1 cellular context compared by ENCODE assay signal in the genomic region with DNA sequence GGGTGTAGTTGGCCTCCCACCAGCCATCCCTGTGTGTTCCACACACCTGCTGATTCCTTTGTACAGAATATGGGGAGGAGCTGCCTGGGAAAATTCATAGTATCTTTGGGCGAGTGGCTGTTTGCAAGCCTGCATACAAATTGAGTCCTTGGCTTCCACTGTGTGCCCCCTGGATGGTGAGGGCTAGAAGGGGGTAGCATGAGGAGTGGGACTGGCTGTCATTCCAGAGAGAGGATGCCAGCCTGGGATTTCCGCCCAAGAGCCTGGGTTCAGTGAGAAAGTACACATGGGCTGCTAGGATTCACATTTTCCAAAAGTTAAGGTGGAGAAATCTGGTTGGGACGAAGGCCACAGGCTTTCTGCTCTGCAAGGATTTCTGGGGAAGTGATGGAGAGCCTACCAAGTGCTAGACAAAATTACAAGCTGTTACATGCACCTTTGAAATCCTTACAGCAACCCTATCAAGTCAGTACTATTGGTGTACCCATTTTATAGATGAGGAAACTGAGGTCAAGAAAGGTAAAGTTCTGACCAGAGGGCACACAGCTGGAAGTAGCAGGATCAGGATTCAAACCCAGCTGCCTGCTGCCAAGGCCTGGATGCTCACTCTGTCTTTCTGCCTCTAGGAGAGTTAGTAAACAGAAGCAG.
TF ChIP-seq lines count a peak whose summit lies in the region.

No MANE protein-coding gene starts in this region.

TF ChIP-seq in K562, 482 proteins besides CTCF, POLR2A, EP300 and RAD21:
- TF ChIP-seq KDM1A (IDR thresholded peaks at IDR 0.05) (peak; percentile 45 to 54; a peak in 3 of 4 replicates), PCBP2 (IDR thresholded peaks at IDR 0.05; ENCODE audit: low read depth, low read length, poor library complexity, severe bottlenecking) (no peak), BCOR (IDR thresholded peaks at IDR 0.05) (peak; percentile 66), RBM25 (IDR thresholded peaks at IDR 0.05; ENCODE audit: low read depth, low read length, severe bottlenecking) (peak; percentile 92), CHD4 (IDR thresholded peaks at IDR 0.05; ENCODE audit: insufficient read depth, insufficient replicate concordance, low read depth, low read length, poor library complexity, severe bottlenecking) (peak; percentile 67), ADNP (tag; IDR thresholded peaks at IDR 0.05) (peak; percentile 67; the same call in 1 of the 2 replicates), U2AF2 (optimal IDR thresholded peaks at IDR 0.05; ENCODE audit: low read depth, low read length) (no peak)
